In the genomic region with DNA sequence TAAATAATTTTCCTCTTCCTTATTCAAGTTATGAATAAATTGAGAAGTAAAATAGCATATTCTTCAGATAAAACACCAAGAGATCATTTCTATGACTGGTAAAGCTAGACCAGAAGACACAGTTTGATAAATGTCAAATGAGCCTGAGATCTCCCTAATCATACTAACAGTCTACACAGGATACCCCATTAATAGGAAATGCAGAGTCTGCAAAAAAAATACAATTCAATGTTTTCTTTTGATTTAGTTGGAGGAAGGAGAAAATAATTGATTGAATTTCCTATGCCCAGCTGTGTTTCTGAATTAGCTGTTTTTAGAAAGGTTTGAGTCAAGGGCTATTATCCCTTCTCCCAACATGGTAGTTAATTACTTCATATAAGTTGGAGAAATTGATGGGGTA, we compare ENCODE assay signal across 33 cellular contexts.
"Had no signal": no experiment of that assay in that cellular context is flagged by ENCODE, and none has a peak within 500 bp of the region (broad histone marks: within the 10 kb centered on the region; RNA-seq: fewer than 3 reads in every experiment).

No MANE protein-coding gene starts in this region.

- H3K4me3 ChIP-seq: adrenal gland, ascending aorta, body of pancreas, breast epithelium, cardiac muscle cell had no signal

- DNase-seq: activated effector memory CD4-positive, alpha-beta T cell treated with anti-CD3 and anti-CD28 coated beads, Interleukin-2, amount 50 U/mL, for 16 hours; activated effector memory CD4-positive, alpha-beta T cell treated with Interleukin-2 at 50 U/mL for 16 hours; activated gamma-delta T cell; activated gamma-delta T cell treated with Interleukin-2 at 50 U/mL for 16 hours; activated naive CD4-positive, alpha-beta T cell; activated naive CD4-positive, alpha-beta T cell treated with anti-CD3 and anti-CD28 coated beads for 36 hours; activated naive CD4-positive, alpha-beta T cell treated with anti-CD3 and anti-CD28 coated beads, Interleukin-2, amount 10 ng/mL, durations not matched to agents 7 days and 5 days; activated naive CD4-positive, alpha-beta T cell treated with anti-CD3 and anti-CD28 coated beads, Interleukin-2, amount 50 U/mL, for 16 hours; activated naive CD4-positive, alpha-beta T cell treated with Interleukin-2 at 50 U/mL for 16 hours; activated naive CD8-positive, alpha-beta T cell treated with anti-CD3 and anti-CD28 coated beads for 36 hours; activated naive CD8-positive, alpha-beta T cell treated with anti-CD3 and anti-CD28 coated beads, Interleukin-2, amount 10 ng/mL, durations not matched to agents 7 days and 5 days; activated naive CD8-positive, alpha-beta T cell treated with anti-CD3 and anti-CD28 coated beads, Interleukin-2, amount 50 U/mL, for 24 hours; activated T-cell treated with anti-CD3 and anti-CD28 coated beads, Interleukin-2, amount 50 U/mL, for 4 hours; activated T-cell treated with anti-CD3 and anti-CD28 coated beads, Interleukin-2, amount 50 U/mL, for 48 hours; activated T-cell treated with anti-CD3 and anti-CD28 coated beads, Interleukin-2, amount 50 U/mL, for 72 hours; adrenal gland; amniotic stem cell; amygdala; anterior cingulate cortex; aorta; body of pancreas; brain microvascular endothelial cell; caudate nucleus; central memory CD4-positive, alpha-beta T cell; cerebellar nuclear complex had no signal

- H3K9me3 ChIP-seq: ascending aorta, body of pancreas, breast epithelium had no signal

- H3K4me1 ChIP-seq: adrenal gland, ascending aorta, body of pancreas, breast epithelium had no signal

- H3K27ac ChIP-seq: adrenal gland, ascending aorta, body of pancreas, brain microvascular endothelial cell, breast epithelium, cardiac muscle cell had no signal

- ATAC-seq: activated naive CD4-positive, alpha-beta T cell treated with anti-CD3 and anti-CD28 coated beads, Interleukin-2, amount 50 U/mL, for 72 hours; activated naive CD8-positive, alpha-beta T cell treated with anti-CD3 and anti-CD28 coated beads, Interleukin-2, amount 50 U/mL, for 24 hours; activated T-cell treated with anti-CD3 and anti-CD28 coated beads, Interleukin-2, amount 50 U/mL, for 4 hours; activated T-cell treated with anti-CD3 and anti-CD28 coated beads, Interleukin-2, amount 50 U/mL, for 72 hours; activated T-helper 17 cell treated with anti-CD3 and anti-CD28 coated beads, Interleukin-2, amount 50 U/mL, for 72 hours; body of pancreas had no signal

- H3K27me3 ChIP-seq: adrenal gland, ascending aorta, body of pancreas, brain microvascular endothelial cell, breast epithelium, cardiac muscle cell had no signal

- H3K36me3 ChIP-seq: adrenal gland, ascending aorta, brain microvascular endothelial cell, breast epithelium, cardiac muscle cell had no signal

- FAIRE-seq: astrocyte, bronchial epithelial cell, colon had no signal
